9 cellular contexts compared by ENCODE assay signal in the genomic region with DNA sequence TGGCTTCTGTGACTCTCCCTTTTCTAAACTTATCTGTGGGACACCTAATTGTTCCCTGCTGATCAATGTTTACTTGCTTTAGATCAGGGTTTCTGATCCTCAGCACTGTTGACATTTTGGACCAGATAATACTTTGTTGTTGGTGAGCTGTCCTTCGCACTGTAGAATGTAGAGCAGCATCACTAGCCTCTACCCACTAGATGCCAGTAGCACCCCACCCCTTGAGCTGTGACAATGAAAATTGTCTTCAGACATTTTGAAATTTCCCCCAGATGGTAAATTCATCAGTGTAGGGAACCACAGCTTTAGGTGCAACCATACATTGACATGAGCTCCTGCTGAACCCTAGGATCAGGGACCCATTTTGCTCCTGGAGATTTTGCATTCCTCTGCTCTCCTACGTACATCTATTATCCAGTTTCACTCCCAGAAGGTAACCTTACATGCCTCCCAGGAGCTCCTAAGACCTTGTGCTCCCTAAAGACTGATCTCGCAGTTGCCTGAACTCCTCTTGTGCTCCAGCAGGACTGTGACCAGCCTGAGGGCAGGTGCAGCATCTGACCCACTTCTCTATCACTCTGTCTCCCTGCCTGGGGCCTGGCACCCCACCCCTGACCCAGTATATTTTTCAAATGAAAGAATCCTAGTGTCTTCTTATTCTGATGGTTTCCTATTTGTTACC.
DNase-seq lines count a peak whose midpoint lies in the region; ATAC-seq and TF ChIP-seq lines count a peak whose summit lies in the region.
"Had no signal": no experiment of that assay in that cellular context is flagged by ENCODE, and none has a peak within 500 bp of the region (broad histone marks: within the 10 kb centered on the region; RNA-seq: fewer than 3 reads in every experiment).

No MANE protein-coding gene starts in this region.

- no peak overlapping the region for H3K27ac Mint-ChIP-seq in chondrocyte (ENCODE audit: unreplicated experiment)

- H3K4me3 ChIP-seq in PC-3 (ENCODE audit: low read length), result no peak overlapping the region

- no peaks in the 10 kb centered on the region for H3K9me2 ChIP-seq in PC-3 (replicated peaks; ENCODE audit: low read length)

- peak; percentile 52 for DNase-seq in activated gamma-delta T cell treated with Interleukin-2 at 50 U/mL for 16 hours
- no peak for DNase-seq in activated gamma-delta T cell (lab: John Stamatoyannopoulos, UW)
- peak; percentile 64 for DNase-seq in PC-3
- DNase-seq in chondrocyte (ENCODE audit: low spot score), result no peak
- peak; percentile 30 for DNase-seq in stimulated activated CD8-positive, alpha-beta memory T cell treated with anti-CD3 and anti-CD28 coated beads, Interleukin-4, amount 100 ng/mL, for 48 hours
- DNase-seq in Right ventricle myocardium superior, result no peak
- no peak for DNase-seq in NK-92 treated with Interleukin-12 subunit alpha and Interleukin-12 subunit beta, amount 100 ng/mL, for 24 hours (lab: John Stamatoyannopoulos, UW)
- DNase-seq: aorta had no signal

- peak overlapping the region; percentile 20; the same call in 1 of the 2 replicates for H3K9ac ChIP-seq in PC-3 (ENCODE audit: low read length)

- no peaks in the 10 kb centered on the region for H3K4me1 ChIP-seq in PC-3 (ENCODE audit: insufficient read depth, low read length)

- peak; percentile 86 for ATAC-seq in PC-3
- no peak for ATAC-seq in Right ventricle myocardium superior (ENCODE audit: poor library complexity)
- no peak for ATAC-seq in HG02588 (IDR thresholded peaks at IDR 0.05; ENCODE audit: unreplicated experiment)

- H3K79me2 ChIP-seq in PC-3 (ENCODE audit: low read length), result no peaks in the 10 kb centered on the region

- no peak overlapping the region for H3K4me3 Mint-ChIP-seq in chondrocyte (ENCODE audit: unreplicated experiment)

- intact Hi-C loops in PC-3 (cut with micrococcal nuclease) (loop anchor here (1.0 to 2.0 kb wide), 3 partner anchors 97 to 473 kb away; no protein-coding TSS in a partner anchor), Right ventricle myocardium superior (cut with DNase I) (loop anchor here (5.0 kb wide), 1 partner anchor 471 kb away; no protein-coding TSS in a partner anchor)

- H3K4me2 ChIP-seq in PC-3 (ENCODE audit: low read length), result no peak overlapping the region

- H3K9me3 Mint-ChIP-seq in chondrocyte (ENCODE audit: low read depth), result peaks cover 6% of the 10 kb centered on the region

- no TSS peak for BruUV-seq in PC-3 (replicated peaks; lab: Mats Ljungman, UMichigan)

- CTCF ChIA-PET in PC-3 (lab: Charles Lee), result interaction anchor here (0.9 to 1.3 kb wide), 4 partner anchors 173 to 474 kb away, joined by 3 to 6 read pairs (median 3); no protein-coding TSS in a partner anchor

- H3K27ac ChIP-seq in PC-3 (ENCODE audit: low read length), result no peak overlapping the region

- TF ChIP-seq CTCF in PC-3 (conservative IDR thresholded peaks at IDR 0.05; ENCODE audit: low read depth, low read length) (peak; percentile 75), chondrocyte (IDR thresholded peaks at IDR 0.05) (peak; percentile 21)

- H3K4me1 Mint-ChIP-seq in chondrocyte (ENCODE audit: low read depth), result no peaks in the 10 kb centered on the region

- peak overlapping the region; percentile 31 for H2AFZ ChIP-seq in PC-3 (ENCODE audit: low read length)

- POLR2A ChIA-PET in PC-3 (lab: Charles Lee; ENCODE audit: unreplicated experiment), result no interaction called here

- no peaks in the 10 kb centered on the region for H3K36me3 ChIP-seq in PC-3 (ENCODE audit: low read depth, low read length)

- no peaks in the 10 kb centered on the region for H3F3A ChIP-seq in PC-3 (ENCODE audit: low read length, unreplicated experiment)

- H3K36me3 Mint-ChIP-seq in chondrocyte (ENCODE audit: low read depth), result no peaks in the 10 kb centered on the region

- H3K27me3 Mint-ChIP-seq in chondrocyte (ENCODE audit: low read depth), result peaks cover 39% of the 10 kb centered on the region

- no peaks in the 10 kb centered on the region for H4K20me1 ChIP-seq in PC-3 (ENCODE audit: low read length)

- H3K9me3 ChIP-seq in PC-3 (ENCODE audit: low read length), result no peaks in the 10 kb centered on the region

- no peaks in the 10 kb centered on the region for H3K27me3 ChIP-seq in PC-3 (ENCODE audit: low read length)

Comparison
In these comparisons a context has a peak if more than half of its experiments do, and no peak if none do; other contexts are left out.
1. DNase-seq: peak in activated gamma-delta T cell treated with Interleukin-2 at 50 U/mL for 16 hours (single experiment), PC-3 (single experiment) and stimulated activated CD8-positive, alpha-beta memory T cell treated with anti-CD3 and anti-CD28 coated beads, Interleukin-4, amount 100 ng/mL, for 48 hours (single experiment); none in activated gamma-delta T cell (single experiment), chondrocyte (single experiment), Right ventricle myocardium superior (single experiment) and NK-92 treated with Interleukin-12 subunit alpha and Interleukin-12 subunit beta, amount 100 ng/mL, for 24 hours (single experiment).